ENCODE assay signal across 8 cellular contexts in genomic region chr7:22726345-22726848, GRCh38. TPM values are rescaled to one million over a fixed set of nuclear protein-coding genes. Genes with fewer than 3 reads are reported as not detected.
A peak's percentile ranks its signal among the peaks of the same experiment; 100 is the strongest.
DNase-seq lines count a peak whose midpoint lies in the region; ATAC-seq and TF ChIP-seq lines count a peak whose summit lies in the region.

No MANE protein-coding gene starts in this region.

- peaks cover 15% of the 10 kb centered on the region for H3K36me3 Mint-ChIP-seq in activated naive CD4-positive, alpha-beta T cell treated with anti-CD3 and anti-CD28 coated beads, Interleukin-2, amount 10 ng/mL, durations not matched to agents 7 days and 5 days

- CTCF ChIA-PET in activated naive CD4-positive, alpha-beta T cell treated with anti-CD3 and anti-CD28 coated beads, Interleukin-2, amount 10 ng/mL, durations not matched to agents 7 days and 5 days (lab: Charles Lee) = interaction anchor here (0.7 to 14.7 kb wide), 20 partner anchors 8 to 329 kb away, joined by 3 to 443 read pairs (median 4); no protein-coding TSS in a partner anchor

- peaks cover 37% of the 10 kb centered on the region for H3K27me3 Mint-ChIP-seq in activated naive CD4-positive, alpha-beta T cell treated with anti-CD3 and anti-CD28 coated beads, Interleukin-2, amount 10 ng/mL, durations not matched to agents 7 days and 5 days

- H3K27ac Mint-ChIP-seq in activated naive CD4-positive, alpha-beta T cell treated with anti-CD3 and anti-CD28 coated beads, Interleukin-2, amount 10 ng/mL, durations not matched to agents 7 days and 5 days = peak overlapping the region; percentile 88

- ATAC-seq in GM21360 (IDR thresholded peaks at IDR 0.05; ENCODE audit: unreplicated experiment) = peak; percentile 69
- peak; percentile 68 for ATAC-seq in RWPE2 (ENCODE audit: low read depth)
- ATAC-seq in left cardiac atrium = peak; percentile 29 to 60

- H3K9me3 ChIP-seq in RWPE2 (ENCODE audit: severe bottlenecking) = no peaks in the 10 kb centered on the region

- H3K4me3 Mint-ChIP-seq in activated naive CD4-positive, alpha-beta T cell treated with anti-CD3 and anti-CD28 coated beads, Interleukin-2, amount 10 ng/mL, durations not matched to agents 7 days and 5 days = peak overlapping the region; percentile 77

- H3K27me3 ChIP-seq in RWPE2 (ENCODE audit: insufficient read depth, poor library complexity, severe bottlenecking) = no peaks in the 10 kb centered on the region

- peak overlapping the region; percentile 90 for H3K27ac ChIP-seq in RWPE2 (ENCODE audit: poor library complexity, severe bottlenecking)

- peak; percentile 86 for TF ChIP-seq CTCF in RWPE2 (IDR thresholded peaks at IDR 0.05; ENCODE audit: poor library complexity, severe bottlenecking)

- H3K9me3 Mint-ChIP-seq in activated naive CD4-positive, alpha-beta T cell treated with anti-CD3 and anti-CD28 coated beads, Interleukin-2, amount 10 ng/mL, durations not matched to agents 7 days and 5 days = no peaks in the 10 kb centered on the region

- peaks cover 34% of the 10 kb centered on the region for H3K4me1 ChIP-seq in RWPE2 (ENCODE audit: insufficient read depth, poor library complexity, severe bottlenecking)

- H3K4me3 ChIP-seq in RWPE2 (ENCODE audit: severe bottlenecking) = peak overlapping the region; percentile 23

- peaks cover 7% of the 10 kb centered on the region for H3K36me3 ChIP-seq in RWPE2 (ENCODE audit: low read depth)

- H3K4me1 Mint-ChIP-seq in activated naive CD4-positive, alpha-beta T cell treated with anti-CD3 and anti-CD28 coated beads, Interleukin-2, amount 10 ng/mL, durations not matched to agents 7 days and 5 days = peaks cover 67% of the 10 kb centered on the region

- peak; percentile 29 for DNase-seq in DMS79 treated with DMSO at 0.1 percent for 48 hours (lab: John Stamatoyannopoulos, UW)
- DNase-seq in HS-27A (ENCODE audit: low read depth) = peak; percentile 53
- DNase-seq in RWPE2 (ENCODE audit: low spot score) = peak; percentile 69
- DNase-seq in activated naive CD4-positive, alpha-beta T cell treated with anti-CD3 and anti-CD28 coated beads, Interleukin-2, amount 10 ng/mL, durations not matched to agents 7 days and 5 days = peak; percentile 76
- DNase-seq in left cardiac atrium = peak; percentile 51
- peak; percentile 29 for DNase-seq in retina
- no peak for DNase-seq in NCI-H128 (lab: John Stamatoyannopoulos, UW; ENCODE audit: unreplicated experiment)

- intact Hi-C loops in left cardiac atrium (cut with DNase I) = loop anchor here (2.0 to 10.0 kb wide), 4 partner anchors 139 to 328 kb away; no protein-coding TSS in a partner anchor

RNA-seq across cellular contexts. Expression of gene IL6, which starts 0.6 kb away (rescaled TPM):
- 10 to 100 TPM in 1 of 2 donors, 1 to 10 TPM in 1; 3.3 to 20.1 TPM for total RNA-seq in left cardiac atrium
